11 cellular contexts compared by ENCODE assay signal in genomic region chr22:46040471-46041465, GRCh38.
A peak's percentile ranks its signal among the peaks of the same experiment; 100 is the strongest.
DNase-seq lines count a peak whose midpoint lies in the region; ATAC-seq and TF ChIP-seq lines count a peak whose summit lies in the region.
"Had no signal": no experiment of that assay in that cellular context is flagged by ENCODE, and none has a peak within 500 bp of the region (broad histone marks: within the 10 kb centered on the region; RNA-seq: fewer than 3 reads in every experiment).

No MANE protein-coding gene starts in this region.

- H3K36me3 ChIP-seq in SJCRH30 (no peaks in the 10 kb centered on the region), stomach (no peaks in the 10 kb centered on the region), mucosa of descending colon (ENCODE audit: low read depth) (no peaks in the 10 kb centered on the region)

- TF ChIP-seq POLR2A in stomach (IDR thresholded peaks at IDR 0.05): no peak

- H3K4me3 ChIP-seq in SJCRH30 (peak overlapping the region; percentile 12; the same call in 1 of the 2 replicates), stomach (no peak overlapping the region), mucosa of descending colon (no peak overlapping the region)

- TF ChIP-seq EP300 in stomach (IDR thresholded peaks at IDR 0.05): no peak

- TF ChIP-seq CTCF in stomach (IDR thresholded peaks at IDR 0.05) (no peak), mucosa of descending colon (IDR thresholded peaks at IDR 0.05) (no peak)

- 74 to 84% (median 79%) methylated on average over 19 to 20 of the region's 20 CpGs for WGBS in stomach, 5 donors

- peaks cover 4% of the 10 kb centered on the region; the same call in 1 of the 2 replicates for H3K4me1 ChIP-seq in SJCRH30
- peaks cover 38 to 64% (median 54%) of the 10 kb centered on the region in 4 donors for H3K4me1 ChIP-seq in stomach
- peaks cover 20% of the 10 kb centered on the region for H3K4me1 ChIP-seq in mucosa of descending colon (ENCODE audit: low read depth)

- no peak overlapping the region for H3K27ac ChIP-seq in SJCRH30
- H3K27ac ChIP-seq in stomach: peak overlapping the region in 4 of 5 donors; percentile 62 to 100 (median 99)

- no peaks in the 10 kb centered on the region for H3K9me3 ChIP-seq in SJCRH30 (replicated peaks)
- H3K9me3 ChIP-seq in stomach: no peaks in the 10 kb centered on the region
- no peaks in the 10 kb centered on the region for H3K9me3 ChIP-seq in mucosa of descending colon

- ATAC-seq in stimulated activated naive CD8-positive, alpha-beta T cell treated with anti-CD3 and anti-CD28 coated beads, Interleukin-15, Interleukin-2, amounts not matched to agents 100 U/mL and 50 U/mL, for 24 hours: no peak
- ATAC-seq in mucosa of descending colon: no peak

- DNase-seq in DMS153 (lab: John Stamatoyannopoulos, UW) (peak; percentile 60), DMS153 treated with DMSO at 0.1 percent for 48 hours (lab: John Stamatoyannopoulos, UW; ENCODE audit: unreplicated experiment) (no peak), SJCRH30 (no peak), hepatic stellate cell (ENCODE audit: low spot score) (peak; percentile 32), stomach (peak; percentile 20), HPDE6-E6E7 (ENCODE audit: extremely low spot score) (no peak), mucosa of descending colon (no peak)
- no peak for DNase-seq in stimulated activated naive CD8-positive, alpha-beta T cell treated with anti-CD3 and anti-CD28 coated beads, Interleukin-15, Interleukin-2, amounts not matched to agents 100 U/mL and 50 U/mL, for 24 hours
- DNase-seq: activated naive CD4-positive, alpha-beta T cell treated with anti-CD3 and anti-CD28 coated beads, Interleukin-2, amount 50 U/mL, for 16 hours; NCI-H1417; occipital lobe had no signal

- intact Hi-C loops in stomach (cut with DNase I; ENCODE audit: low total_unique reads): no loop called here
- intact Hi-C loops in mucosa of descending colon (cut with DNase I, micrococcal nuclease): no loop called here

- H3K27me3 ChIP-seq in SJCRH30 (no peaks in the 10 kb centered on the region), stomach (no peaks in the 10 kb centered on the region)

Comparison
In these comparisons a context has a peak if more than half of its experiments do, and no peak if none do; other contexts are left out.
1. DNase-seq: peak in DMS153 (single experiment), hepatic stellate cell (single experiment) and stomach (single experiment); none in DMS153 treated with DMSO at 0.1 percent for 48 hours (single experiment), SJCRH30 (0 of 2), stimulated activated naive CD8-positive, alpha-beta T cell treated with anti-CD3 and anti-CD28 coated beads, Interleukin-15, Interleukin-2, amounts not matched to agents 100 U/mL and 50 U/mL, for 24 hours (single experiment), HPDE6-E6E7 (single experiment) and mucosa of descending colon (0 of 3).